In the genomic region with DNA sequence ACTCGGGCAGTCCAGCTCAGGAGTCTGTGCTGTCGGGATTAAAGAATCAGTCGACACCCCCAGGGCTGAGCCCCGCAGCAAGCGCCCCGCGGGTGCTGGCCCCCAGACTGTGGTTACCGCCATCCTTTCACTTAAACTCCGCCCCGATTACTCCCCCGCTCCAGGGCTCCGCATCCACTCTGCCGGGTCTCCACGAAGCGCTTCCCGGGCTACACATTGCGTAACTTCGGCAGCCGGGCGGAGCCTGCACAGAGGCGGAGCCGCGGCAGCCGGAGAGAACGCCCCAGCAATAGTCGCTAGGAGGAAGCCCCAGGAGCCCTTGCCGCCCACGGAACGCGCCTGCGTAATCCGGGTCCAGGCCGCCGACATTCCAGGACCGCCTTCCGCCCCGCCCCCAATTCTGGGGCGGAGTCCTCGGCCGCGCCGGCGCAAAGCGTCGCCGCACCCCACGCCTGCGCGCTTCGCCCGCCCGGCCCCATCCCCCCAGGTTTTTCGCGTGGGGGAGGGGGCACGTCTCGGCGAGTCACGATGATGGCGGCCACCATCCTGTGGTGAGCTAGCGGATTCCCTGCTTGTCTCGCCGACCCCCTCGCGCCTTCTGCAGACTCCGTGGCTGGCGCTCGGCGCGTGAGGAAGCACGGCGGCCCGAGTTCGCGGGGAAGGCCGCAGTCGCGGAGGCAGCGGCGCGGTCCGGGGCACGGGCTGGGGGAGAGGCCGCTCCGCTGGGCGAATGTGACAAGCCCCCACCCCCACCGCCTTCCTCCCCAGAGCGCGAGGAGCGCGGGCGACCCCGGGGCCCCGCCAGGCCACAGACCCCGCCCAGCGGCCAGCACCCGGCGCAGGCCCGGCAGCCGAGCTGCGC, we compare ENCODE assay signal across 8 cellular contexts. TPM values are rescaled to one million over a fixed set of nuclear protein-coding genes. Genes with fewer than 3 reads are reported as not detected.
DNase-seq lines count a peak whose midpoint lies in the region; ATAC-seq and TF ChIP-seq lines count a peak whose summit lies in the region.

TSS of gene RAD23B (plus strand) at position 521 of the 862 bp plus-strand sequence. CDS start 351 bp downstream, outside the sequence.

- peak within 1 kb of the TSS; percentile 87 for H3K4me3 ChIP-seq in epithelial cell of esophagus (ENCODE audit: low read length)
- peak within 1 kb of the TSS; percentile 97 for H3K4me3 ChIP-seq in mucosa of descending colon

- peak; percentile 86 for ATAC-seq in GM21529 (IDR thresholded peaks at IDR 0.05; ENCODE audit: unreplicated experiment)
- peak; percentile 94 for ATAC-seq in mucosa of descending colon

- H3K4me1 Mint-ChIP-seq in IgD-negative memory B cell = peaks cover 39 to 46% (median 40%) of the 10 kb centered on the region in 3 donors

- no peaks in the 10 kb centered on the region for H3K9me3 ChIP-seq in mucosa of descending colon

- H3K9me3 Mint-ChIP-seq in IgD-negative memory B cell = no peaks in the 10 kb centered on the region

- H3K4me1 ChIP-seq in mucosa of descending colon (ENCODE audit: low read depth) = peaks cover 32% of the 10 kb centered on the region

- TF ChIP-seq CTCF in epithelial cell of esophagus (IDR thresholded peaks at IDR 0.05; ENCODE audit: insufficient read depth, low read depth, low read length, missing control alignments) = no peak
- no peak for TF ChIP-seq CTCF in mucosa of descending colon (IDR thresholded peaks at IDR 0.05)

- no peaks in the 10 kb centered on the region for H3K27me3 Mint-ChIP-seq in IgD-negative memory B cell

- no peaks in the 10 kb centered on the region for H3K36me3 ChIP-seq in mucosa of descending colon (ENCODE audit: low read depth)

- H3K4me3 Mint-ChIP-seq in IgD-negative memory B cell = peak within 1 kb of the TSS; percentile 96 to 98 (median 98)

- H3K36me3 Mint-ChIP-seq in IgD-negative memory B cell = peaks cover 3% of the 10 kb centered on the region

- DNase-seq in DMS 273 treated with DMSO at 0.1 percent for 48 hours (lab: John Stamatoyannopoulos, UW) (peak; percentile 90), OCI-M2 (lab: John Stamatoyannopoulos, UW; ENCODE audit: unreplicated experiment) (peak; percentile 69), activated T-cell treated with anti-CD3 and anti-CD28 coated beads for 4 hours (peak; percentile 98), epithelial cell of esophagus (ENCODE audit: low read depth) (peak; percentile 99), mucosa of descending colon (peak; percentile 97 to 99 (median 99))
- DNase-seq in stimulated activated CD8-positive, alpha-beta memory T cell treated with anti-CD3 and anti-CD28 coated beads, Interleukin-4, amount 100 ng/mL, for 24 hours (ENCODE audit: low read depth) = peak; percentile 98

- peak within 1 kb of the TSS; percentile 91 to 97 (median 94) for H3K27ac Mint-ChIP-seq in IgD-negative memory B cell

- intact Hi-C loops in mucosa of descending colon (cut with DNase I, micrococcal nuclease) = no loop called here

RNA-seq across cellular contexts. Expression of gene RAD23B, which starts in this region (rescaled TPM):
- 17.6 TPM for polyA plus RNA-seq in IgD-negative memory B cell
- total RNA-seq in mucosa of descending colon = 10 to 100 TPM; 83.0 to 95.6 (median 93.7) TPM

Comparison
In these comparisons a context has a peak if more than half of its experiments do, and no peak if none do; other contexts are left out.
1. Peak in every context shown above with its lines: DNase-seq, ATAC-seq and H3K4me3 ChIP-seq.